Comparison of ENCODE assay signal across 1 cellular context in the genomic region with DNA sequence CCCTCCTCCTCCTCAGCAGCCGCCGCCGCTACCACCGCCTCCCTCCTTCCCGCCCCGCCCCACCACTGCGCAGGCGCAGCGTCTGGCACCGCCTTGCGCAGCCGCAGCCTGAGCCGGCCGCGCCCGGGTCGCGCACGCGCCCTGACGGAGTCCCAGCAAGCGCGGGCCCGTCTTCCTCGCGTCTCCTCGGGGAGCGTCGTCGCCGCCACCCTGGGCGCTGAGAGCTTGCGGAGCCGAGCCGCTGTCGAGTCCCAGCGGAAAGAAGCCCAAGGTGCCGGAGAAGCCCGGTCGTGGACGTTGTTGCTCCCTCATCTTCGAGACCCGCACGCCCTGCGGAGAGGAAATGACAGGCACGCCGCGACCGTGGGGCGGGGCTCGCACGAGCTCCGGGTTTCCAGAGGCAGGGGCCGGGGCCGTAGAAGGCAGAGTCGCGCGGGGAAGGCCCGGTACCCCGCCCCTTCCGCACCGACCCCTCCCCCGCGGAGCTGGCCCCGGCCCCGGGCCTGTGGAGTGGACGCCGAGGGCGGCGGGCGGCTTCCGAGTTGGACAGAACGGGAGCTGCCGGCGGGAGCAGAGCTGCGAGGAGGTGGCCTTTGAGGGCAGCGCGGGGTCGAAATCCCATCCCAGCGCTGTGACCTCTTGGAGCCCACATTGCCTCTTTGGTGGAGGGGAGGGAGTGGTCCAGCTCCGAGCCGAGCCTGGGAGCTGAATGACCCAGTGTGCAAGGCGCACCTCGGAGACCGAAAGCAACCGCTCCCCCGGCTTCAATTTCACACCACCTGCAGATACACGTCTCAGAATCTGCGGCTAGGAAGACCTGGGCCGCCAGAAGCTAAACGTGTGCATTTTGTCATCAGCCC.
TF ChIP-seq lines count a peak whose summit lies in the region.

No MANE protein-coding gene starts in this region.

TF ChIP-seq in HepG2, 621 proteins besides CTCF, POLR2A, EP300 and RAD21 (continued from another document and continues in another):
- TF ChIP-seq, protein P1, sequence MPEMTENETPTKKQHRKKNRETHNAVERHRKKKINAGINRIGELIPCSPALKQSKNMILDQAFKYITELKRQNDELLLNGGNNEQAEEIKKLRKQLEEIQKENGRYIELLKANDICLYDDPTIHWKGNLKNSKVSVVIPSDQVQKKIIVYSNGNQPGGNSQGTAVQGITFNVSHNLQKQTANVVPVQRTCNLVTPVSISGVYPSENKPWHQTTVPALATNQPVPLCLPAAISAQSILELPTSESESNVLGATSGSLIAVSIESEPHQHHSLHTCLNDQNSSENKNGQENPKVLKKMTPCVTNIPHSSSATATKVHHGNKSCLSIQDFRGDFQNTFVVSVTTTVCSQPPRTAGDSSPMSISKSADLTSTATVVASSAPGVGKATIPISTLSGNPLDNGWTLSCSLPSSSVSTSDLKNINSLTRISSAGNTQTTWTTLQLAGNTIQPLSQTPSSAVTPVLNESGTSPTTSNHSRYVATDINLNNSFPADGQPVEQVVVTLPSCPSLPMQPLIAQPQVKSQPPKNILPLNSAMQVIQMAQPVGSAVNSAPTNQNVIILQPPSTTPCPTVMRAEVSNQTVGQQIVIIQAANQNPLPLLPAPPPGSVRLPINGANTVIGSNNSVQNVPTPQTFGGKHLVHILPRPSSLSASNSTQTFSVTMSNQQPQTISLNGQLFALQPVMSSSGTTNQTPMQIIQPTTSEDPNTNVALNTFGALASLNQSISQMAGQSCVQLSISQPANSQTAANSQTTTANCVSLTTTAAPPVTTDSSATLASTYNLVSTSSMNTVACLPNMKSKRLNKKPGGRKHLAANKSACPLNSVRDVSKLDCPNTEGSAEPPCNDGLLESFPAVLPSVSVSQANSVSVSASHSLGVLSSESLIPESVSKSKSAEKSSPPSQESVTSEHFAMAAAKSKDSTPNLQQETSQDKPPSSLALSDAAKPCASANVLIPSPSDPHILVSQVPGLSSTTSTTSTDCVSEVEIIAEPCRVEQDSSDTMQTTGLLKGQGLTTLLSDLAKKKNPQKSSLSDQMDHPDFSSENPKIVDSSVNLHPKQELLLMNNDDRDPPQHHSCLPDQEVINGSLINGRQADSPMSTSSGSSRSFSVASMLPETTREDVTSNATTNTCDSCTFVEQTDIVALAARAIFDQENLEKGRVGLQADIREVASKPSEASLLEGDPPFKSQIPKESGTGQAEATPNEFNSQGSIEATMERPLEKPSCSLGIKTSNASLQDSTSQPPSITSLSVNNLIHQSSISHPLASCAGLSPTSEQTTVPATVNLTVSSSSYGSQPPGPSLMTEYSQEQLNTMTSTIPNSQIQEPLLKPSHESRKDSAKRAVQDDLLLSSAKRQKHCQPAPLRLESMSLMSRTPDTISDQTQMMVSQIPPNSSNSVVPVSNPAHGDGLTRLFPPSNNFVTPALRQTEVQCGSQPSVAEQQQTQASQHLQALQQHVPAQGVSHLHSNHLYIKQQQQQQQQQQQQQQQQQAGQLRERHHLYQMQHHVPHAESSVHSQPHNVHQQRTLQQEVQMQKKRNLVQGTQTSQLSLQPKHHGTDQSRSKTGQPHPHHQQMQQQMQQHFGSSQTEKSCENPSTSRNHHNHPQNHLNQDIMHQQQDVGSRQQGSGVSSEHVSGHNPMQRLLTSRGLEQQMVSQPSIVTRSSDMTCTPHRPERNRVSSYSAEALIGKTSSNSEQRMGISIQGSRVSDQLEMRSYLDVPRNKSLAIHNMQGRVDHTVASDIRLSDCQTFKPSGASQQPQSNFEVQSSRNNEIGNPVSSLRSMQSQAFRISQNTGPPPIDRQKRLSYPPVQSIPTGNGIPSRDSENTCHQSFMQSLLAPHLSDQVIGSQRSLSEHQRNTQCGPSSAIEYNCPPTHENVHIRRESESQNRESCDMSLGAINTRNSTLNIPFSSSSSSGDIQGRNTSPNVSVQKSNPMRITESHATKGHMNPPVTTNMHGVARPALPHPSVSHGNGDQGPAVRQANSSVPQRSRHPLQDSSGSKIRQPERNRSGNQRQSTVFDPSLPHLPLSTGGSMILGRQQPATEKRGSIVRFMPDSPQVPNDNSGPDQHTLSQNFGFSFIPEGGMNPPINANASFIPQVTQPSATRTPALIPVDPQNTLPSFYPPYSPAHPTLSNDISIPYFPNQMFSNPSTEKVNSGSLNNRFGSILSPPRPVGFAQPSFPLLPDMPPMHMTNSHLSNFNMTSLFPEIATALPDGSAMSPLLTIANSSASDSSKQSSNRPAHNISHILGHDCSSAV (CRISPR knock-in tag; IDR thresholded peaks at IDR 0.05; ENCODE audit: borderline replicate concordance), result peak; percentile 62; the same call in 1 of the 2 replicates
- TF ChIP-seq ZNF33A (CRISPR knock-in tag; IDR thresholded peaks at IDR 0.05; ENCODE audit: borderline replicate concordance) (no peak), ZNF710 (CRISPR knock-in tag; IDR thresholded peaks at IDR 0.05; ENCODE audit: borderline replicate concordance) (peak; percentile 62; the same call in 1 of the 2 replicates), WIZ (CRISPR knock-in tag; IDR thresholded peaks at IDR 0.05) (peak; percentile 88), ZFYVE20 (CRISPR knock-in tag; IDR thresholded peaks at IDR 0.05; ENCODE audit: borderline replicate concordance, low read depth) (peak; percentile 37; the same call in 1 of the 2 replicates), HNF1A (IDR thresholded peaks at IDR 0.05; ENCODE audit: low read depth) (no peak), HNF1A (CRISPR knock-in tag; IDR thresholded peaks at IDR 0.05; ENCODE audit: borderline replicate concordance) (peak; percentile 51; the same call in 1 of the 2 replicates), ZNF276 (CRISPR knock-in tag; IDR thresholded peaks at IDR 0.05; ENCODE audit: low read depth) (peak; percentile 85), ZNF280D (CRISPR knock-in tag; IDR thresholded peaks at IDR 0.05) (peak; percentile 68; the same call in 1 of the 2 replicates), ZFP37 (CRISPR knock-in tag; IDR thresholded peaks at IDR 0.05; ENCODE audit: borderline replicate concordance) (peak; percentile 28; the same call in 1 of the 2 replicates), ZNF224 (CRISPR knock-in tag; IDR thresholded peaks at IDR 0.05) (no peak), CREB3 (CRISPR knock-in tag; IDR thresholded peaks at IDR 0.05) (peak; percentile 87; the same call in 1 of the 2 replicates), ISL2 (CRISPR knock-in tag; IDR thresholded peaks at IDR 0.05) (peak; percentile 59; the same call in 1 of the 2 replicates), IKZF1 (IDR thresholded peaks at IDR 0.05) (no peak), ZNF20 (CRISPR knock-in tag; IDR thresholded peaks at IDR 0.05) (no peak), ZNF746 (CRISPR knock-in tag; IDR thresholded peaks at IDR 0.05) (peak; percentile 60)
- TF ChIP-seq, protein P2, sequence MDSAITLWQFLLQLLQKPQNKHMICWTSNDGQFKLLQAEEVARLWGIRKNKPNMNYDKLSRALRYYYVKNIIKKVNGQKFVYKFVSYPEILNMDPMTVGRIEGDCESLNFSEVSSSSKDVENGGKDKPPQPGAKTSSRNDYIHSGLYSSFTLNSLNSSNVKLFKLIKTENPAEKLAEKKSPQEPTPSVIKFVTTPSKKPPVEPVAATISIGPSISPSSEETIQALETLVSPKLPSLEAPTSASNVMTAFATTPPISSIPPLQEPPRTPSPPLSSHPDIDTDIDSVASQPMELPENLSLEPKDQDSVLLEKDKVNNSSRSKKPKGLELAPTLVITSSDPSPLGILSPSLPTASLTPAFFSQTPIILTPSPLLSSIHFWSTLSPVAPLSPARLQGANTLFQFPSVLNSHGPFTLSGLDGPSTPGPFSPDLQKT (CRISPR knock-in tag; IDR thresholded peaks at IDR 0.05; ENCODE audit: borderline replicate concordance), result no peak
- TF ChIP-seq, protein P3, sequence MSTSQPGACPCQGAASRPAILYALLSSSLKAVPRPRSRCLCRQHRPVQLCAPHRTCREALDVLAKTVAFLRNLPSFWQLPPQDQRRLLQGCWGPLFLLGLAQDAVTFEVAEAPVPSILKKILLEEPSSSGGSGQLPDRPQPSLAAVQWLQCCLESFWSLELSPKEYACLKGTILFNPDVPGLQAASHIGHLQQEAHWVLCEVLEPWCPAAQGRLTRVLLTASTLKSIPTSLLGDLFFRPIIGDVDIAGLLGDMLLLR (CRISPR knock-in tag; IDR thresholded peaks at IDR 0.05), result peak; percentile 93
